Comparison of ENCODE assay signal across 1 cellular context in the genomic region with DNA sequence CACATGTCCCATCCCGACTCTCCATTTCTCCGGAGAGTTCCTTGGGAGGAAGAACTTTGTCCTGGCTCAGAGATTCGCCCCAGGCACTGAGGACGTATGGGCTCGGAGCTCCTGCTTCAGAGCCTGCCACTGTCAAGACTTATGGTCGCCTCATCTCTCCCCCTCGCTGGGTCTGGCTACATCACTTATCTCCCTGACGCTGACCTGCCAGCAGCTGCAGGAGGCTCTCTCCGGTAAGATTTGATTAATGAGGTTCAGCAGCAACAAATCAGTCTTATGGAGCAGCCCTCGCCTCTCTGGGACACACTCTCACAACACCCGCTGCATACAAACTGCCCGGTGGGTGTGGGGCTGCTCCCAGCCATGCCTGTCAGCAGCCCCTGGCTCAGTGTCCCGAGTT.
TF ChIP-seq lines count a peak whose summit lies in the region.

No MANE protein-coding gene starts in this region.

TF ChIP-seq in H1, 55 proteins besides CTCF, POLR2A, EP300 and RAD21 (continued from another document):
- TF ChIP-seq, protein P1, sequence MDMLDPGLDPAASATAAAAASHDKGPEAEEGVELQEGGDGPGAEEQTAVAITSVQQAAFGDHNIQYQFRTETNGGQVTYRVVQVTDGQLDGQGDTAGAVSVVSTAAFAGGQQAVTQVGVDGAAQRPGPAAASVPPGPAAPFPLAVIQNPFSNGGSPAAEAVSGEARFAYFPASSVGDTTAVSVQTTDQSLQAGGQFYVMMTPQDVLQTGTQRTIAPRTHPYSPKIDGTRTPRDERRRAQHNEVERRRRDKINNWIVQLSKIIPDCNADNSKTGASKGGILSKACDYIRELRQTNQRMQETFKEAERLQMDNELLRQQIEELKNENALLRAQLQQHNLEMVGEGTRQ (IDR thresholded peaks at IDR 0.05; ENCODE audit: low read length), result no peak
- TF ChIP-seq RXRA (IDR thresholded peaks at IDR 0.05; ENCODE audit: insufficient read depth, low read depth, low read length), result no peak
- TF ChIP-seq TCF12 (IDR thresholded peaks at IDR 0.05; ENCODE audit: low read depth, low read length), result no peak
- TF ChIP-seq CHD1 (IDR thresholded peaks at IDR 0.05; ENCODE audit: low read depth, low read length), result no peak
- no peak for TF ChIP-seq SIRT6 (IDR thresholded peaks at IDR 0.05; ENCODE audit: low read length)
- no peak for TF ChIP-seq CEBPB (IDR thresholded peaks at IDR 0.05; ENCODE audit: low read depth, low read length)
- TF ChIP-seq JUN (IDR thresholded peaks at IDR 0.05; ENCODE audit: low read depth, low read length), result no peak
- no peak for TF ChIP-seq SRF (IDR thresholded peaks at IDR 0.05; ENCODE audit: low read depth, low read length)
- TF ChIP-seq SAP30 (IDR thresholded peaks at IDR 0.05; ENCODE audit: insufficient read depth, insufficient replicate concordance, low read length), result no peak
- TF ChIP-seq ZNF274 (IDR thresholded peaks at IDR 0.05; ENCODE audit: borderline replicate concordance, extremely low read depth, low read length), result no peak
- no peak for TF ChIP-seq SIX5 (IDR thresholded peaks at IDR 0.05; ENCODE audit: low read depth, low read length)
- TF ChIP-seq FOSL1 (IDR thresholded peaks at IDR 0.05; ENCODE audit: insufficient read depth, low read depth, low read length), result no peak
- no peak for TF ChIP-seq ASH2L (IDR thresholded peaks at IDR 0.05; ENCODE audit: low read length)
- no peak for TF ChIP-seq BACH1 (IDR thresholded peaks at IDR 0.05; ENCODE audit: low read length)
- TF ChIP-seq TAF1 (IDR thresholded peaks at IDR 0.05; ENCODE audit: low read depth, low read length), result no peak
